28 cellular contexts compared by ENCODE assay signal in the genomic region with DNA sequence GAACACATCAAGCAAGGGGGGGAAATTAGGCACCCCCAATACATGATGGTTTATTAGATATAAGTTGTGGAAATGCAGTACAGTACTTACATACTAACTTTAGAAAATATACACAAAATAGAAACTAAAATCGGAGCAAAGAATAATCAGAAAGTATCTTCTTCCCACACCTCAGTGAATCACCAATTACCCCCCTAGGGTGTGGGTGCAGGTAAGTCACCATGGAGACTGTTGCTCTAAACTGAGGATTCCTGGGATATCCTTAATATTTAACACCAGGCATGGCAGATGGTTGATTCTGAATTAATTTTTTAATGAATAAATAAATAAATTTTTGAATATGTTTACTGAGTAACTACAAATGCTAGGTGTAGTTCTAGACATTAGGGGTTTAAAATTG.
"Had no signal": no experiment of that assay in that cellular context is flagged by ENCODE, and none has a peak within 500 bp of the region (broad histone marks: within the 10 kb centered on the region; RNA-seq: fewer than 3 reads in every experiment).

No MANE protein-coding gene starts in this region.

- H3K4me3 ChIP-seq: stomach, suprapubic skin, testis, thoracic aorta, thyroid gland, tibial artery, tibial nerve, transverse colon, upper lobe of left lung, upper lobe of right lung, uterus, vagina had no signal

- H3K27ac ChIP-seq: stomach, suprapubic skin, testis, thoracic aorta, thyroid gland, tibial artery, tibial nerve, transverse colon, upper lobe of left lung, upper lobe of right lung, uterus, vagina had no signal

- H3K36me3 ChIP-seq: stomach, suprapubic skin, thoracic aorta, thyroid gland, tibial artery, tibial nerve, transverse colon, upper lobe of left lung, upper lobe of right lung, uterus, vagina had no signal

- H3K27me3 ChIP-seq: stomach, suprapubic skin, testis, thyroid gland, tibial artery, tibial nerve, transverse colon, upper lobe of left lung, upper lobe of right lung, uterus, vagina had no signal

- H3K9me3 ChIP-seq: stomach, suprapubic skin, testis, thoracic aorta, thyroid gland, tibial artery, tibial nerve, transverse colon, upper lobe of left lung, upper lobe of right lung, uterus, vagina had no signal

- H3K4me3 Mint-ChIP-seq: stimulated activated effector memory CD8-positive, alpha-beta T cell treated with anti-CD3 and anti-CD28 coated beads, Interleukin-12 subunit alpha, Interleukin-12 subunit beta, amount 100 ng/mL, for 72 hours; stimulated activated memory B cell treated with anti-CD40 and anti-IgM and Interleukin-4, amounts not matched to agents 10 μg/mL and 1 μg/mL and 100 μg/mL, for 72 hours; stimulated activated naive B cell treated with anti-CD40 and anti-IgM and Interleukin-4, amounts not matched to agents 10 μg/mL and 1 μg/mL and 100 μg/mL, for 72 hours; stimulated activated naive CD8-positive, alpha-beta T cell treated with anti-CD3 and anti-CD28 coated beads, Interleukin-15, amount 100 ng/mL, for 72 hours; stimulated activated naive CD8-positive, alpha-beta T cell treated with anti-CD3 and anti-CD28 coated beads, Interleukin-15, Interleukin-2, amounts not matched to agents 100 ng/mL and 50 ng/mL, for 24 hours; type B pancreatic cell had no signal

- H3K4me1 ChIP-seq: stomach, suprapubic skin, testis, thyroid gland, tibial artery, tibial nerve, transverse colon, upper lobe of left lung, upper lobe of right lung, uterus, vagina had no signal

- ATAC-seq: stimulated activated effector memory CD8-positive, alpha-beta T cell treated with anti-CD3 and anti-CD28 coated beads, Interleukin-12 subunit alpha, Interleukin-12 subunit beta, amount 100 ng/mL, for 72 hours; stimulated activated memory B cell treated with anti-CD40 and anti-IgM and Interleukin-4, amounts not matched to agents 10 μg/mL and 1 μg/mL and 100 μg/mL, for 72 hours; stimulated activated naive B cell treated with anti-CD40 and anti-IgM and Interleukin-4, amounts not matched to agents 10 μg/mL and 1 μg/mL and 100 μg/mL, for 72 hours; stimulated activated naive CD8-positive, alpha-beta T cell treated with anti-CD3 and anti-CD28 coated beads, Interleukin-15, amount 100 ng/mL, for 72 hours; stimulated activated naive CD8-positive, alpha-beta T cell treated with anti-CD3 and anti-CD28 coated beads, Interleukin-15, Interleukin-2, amounts not matched to agents 100 U/mL and 50 U/mL, for 24 hours; upper lobe of right lung had no signal

- H3K27me3 Mint-ChIP-seq: stimulated activated memory B cell treated with anti-CD40 and anti-IgM and Interleukin-4, amounts not matched to agents 10 μg/mL and 1 μg/mL and 100 μg/mL, for 72 hours; stimulated activated naive B cell treated with anti-CD40 and anti-IgM and Interleukin-4, amounts not matched to agents 10 μg/mL and 1 μg/mL and 100 μg/mL, for 72 hours; stimulated activated naive CD8-positive, alpha-beta T cell treated with anti-CD3 and anti-CD28 coated beads, Interleukin-15, amount 100 ng/mL, for 72 hours; stimulated activated naive CD8-positive, alpha-beta T cell treated with anti-CD3 and anti-CD28 coated beads, Interleukin-15, Interleukin-2, amounts not matched to agents 100 ng/mL and 50 ng/mL, for 24 hours had no signal

- DNase-seq: stimulated activated CD4-positive, alpha-beta T cell treated with anti-CD3 and anti-CD28 coated beads, Interleukin-2, amount 100 ng/mL, for 48 hours; stimulated activated CD4-positive, alpha-beta T cell treated with anti-CD3 and anti-CD28 coated beads, Interleukin-4, amount 100 ng/mL, for 1 hour; stimulated activated CD4-positive, alpha-beta T cell treated with anti-CD3 and anti-CD28 coated beads, Interleukin-4, amount 100 ng/mL, for 24 hours; stimulated activated CD4-positive, alpha-beta T cell treated with anti-CD3 and anti-CD28 coated beads, Interleukin-4, amount 100 ng/mL, for 4 hours; stimulated activated CD8-positive, alpha-beta memory T cell treated with anti-CD3 and anti-CD28 coated beads, Interleukin-4, amount 100 ng/mL, for 48 hours; stimulated activated naive B cell treated with anti-CD40 and anti-IgM and Interleukin-4, amounts not matched to agents 10 μg/mL and 1 μg/mL and 100 μg/mL, for 72 hours; stimulated activated naive CD4-positive, alpha-beta T cell; stimulated activated naive CD4-positive, alpha-beta T cell treated with Interleukin-2 at 50 U/mL for 16 hours; stimulated activated naive CD8-positive, alpha-beta T cell treated with anti-CD3 and anti-CD28 coated beads, Interleukin-15, amount 100 ng/mL, for 72 hours; stimulated activated naive CD8-positive, alpha-beta T cell treated with anti-CD3 and anti-CD28 coated beads, Interleukin-15, Interleukin-2, amounts not matched to agents 100 U/mL and 50 U/mL, for 24 hours; stomach; substantia nigra; testis; thyroid gland; tibial artery; transverse colon; trophoblast cell; upper lobe of left lung; upper lobe of right lung; uterus had no signal

- H3K9me3 Mint-ChIP-seq: stimulated activated naive B cell treated with anti-CD40 and anti-IgM and Interleukin-4, amounts not matched to agents 10 μg/mL and 1 μg/mL and 100 μg/mL, for 72 hours; type B pancreatic cell had no signal

- H3K27ac Mint-ChIP-seq: stimulated activated effector memory CD8-positive, alpha-beta T cell treated with anti-CD3 and anti-CD28 coated beads, Interleukin-12 subunit alpha, Interleukin-12 subunit beta, amount 100 ng/mL, for 72 hours; stimulated activated memory B cell treated with anti-CD40 and anti-IgM and Interleukin-4, amounts not matched to agents 10 μg/mL and 1 μg/mL and 100 μg/mL, for 72 hours; stimulated activated naive B cell treated with anti-CD40 and anti-IgM and Interleukin-4, amounts not matched to agents 10 μg/mL and 1 μg/mL and 100 μg/mL, for 72 hours; stimulated activated naive CD8-positive, alpha-beta T cell treated with anti-CD3 and anti-CD28 coated beads, Interleukin-15, amount 100 ng/mL, for 72 hours; stimulated activated naive CD8-positive, alpha-beta T cell treated with anti-CD3 and anti-CD28 coated beads, Interleukin-15, Interleukin-2, amounts not matched to agents 100 ng/mL and 50 ng/mL, for 24 hours; type B pancreatic cell had no signal

- H3K36me3 Mint-ChIP-seq: stimulated activated effector memory CD8-positive, alpha-beta T cell treated with anti-CD3 and anti-CD28 coated beads, Interleukin-12 subunit alpha, Interleukin-12 subunit beta, amount 100 ng/mL, for 72 hours; stimulated activated memory B cell treated with anti-CD40 and anti-IgM and Interleukin-4, amounts not matched to agents 10 μg/mL and 1 μg/mL and 100 μg/mL, for 72 hours; stimulated activated naive B cell treated with anti-CD40 and anti-IgM and Interleukin-4, amounts not matched to agents 10 μg/mL and 1 μg/mL and 100 μg/mL, for 72 hours; type B pancreatic cell had no signal

- H3K4me1 Mint-ChIP-seq: stimulated activated effector memory CD8-positive, alpha-beta T cell treated with anti-CD3 and anti-CD28 coated beads, Interleukin-12 subunit alpha, Interleukin-12 subunit beta, amount 100 ng/mL, for 72 hours; stimulated activated memory B cell treated with anti-CD40 and anti-IgM and Interleukin-4, amounts not matched to agents 10 μg/mL and 1 μg/mL and 100 μg/mL, for 72 hours; stimulated activated naive B cell treated with anti-CD40 and anti-IgM and Interleukin-4, amounts not matched to agents 10 μg/mL and 1 μg/mL and 100 μg/mL, for 72 hours; stimulated activated naive CD8-positive, alpha-beta T cell treated with anti-CD3 and anti-CD28 coated beads, Interleukin-15, amount 100 ng/mL, for 72 hours had no signal
